15 cellular contexts compared by ENCODE assay signal in the genomic region with DNA sequence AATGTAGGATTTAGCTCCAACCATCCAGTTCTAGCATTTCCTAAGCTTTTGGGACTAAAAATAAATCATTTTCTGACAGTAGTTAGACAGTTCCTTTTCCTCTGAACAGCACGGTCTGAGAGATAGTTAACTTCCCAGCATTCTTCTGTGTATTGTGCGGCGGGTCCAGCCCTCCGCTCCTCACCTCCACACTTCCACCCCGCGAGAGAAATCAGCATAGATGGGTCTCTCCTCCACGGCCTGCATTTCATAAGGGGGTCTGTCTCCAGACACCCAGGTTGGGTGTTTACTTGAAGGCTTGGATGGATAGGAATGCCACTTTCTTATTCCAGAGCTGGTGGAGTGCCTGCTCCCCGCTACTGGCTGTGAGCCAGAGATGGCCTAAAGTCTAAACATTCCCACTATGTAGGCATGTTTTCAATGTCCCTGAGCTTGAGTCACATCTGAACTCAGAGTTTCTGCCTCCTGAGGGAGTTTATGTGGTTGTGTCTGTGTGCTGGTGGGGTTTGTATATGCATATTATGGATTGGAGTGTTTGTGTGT. TPM values are rescaled to one million over a fixed set of nuclear protein-coding genes. Genes with fewer than 3 reads are reported as not detected.
A peak's percentile ranks its signal among the peaks of the same experiment; 100 is the strongest.
DNase-seq lines count a peak whose midpoint lies in the region; ATAC-seq, FAIRE-seq and TF ChIP-seq lines count a peak whose summit lies in the region.
"Had no signal": no experiment of that assay in that cellular context is flagged by ENCODE, and none has a peak within 500 bp of the region (broad histone marks: within the 10 kb centered on the region; RNA-seq: fewer than 3 reads in every experiment).

No MANE protein-coding gene starts in this region.

- H2AFZ ChIP-seq in HepG2 (ENCODE audit: low read length), result peak overlapping the region; percentile 61

- H3K79me2 ChIP-seq in HepG2 (ENCODE audit: insufficient read depth, low read length), result no peaks in the 10 kb centered on the region

- H3K27ac ChIP-seq in HepG2 (ENCODE audit: extremely low read length, insufficient read depth, low read length), result no peak overlapping the region
- H3K27ac ChIP-seq in caudate nucleus (ENCODE audit: low read depth, low read length), result no peak overlapping the region
- H3K27ac ChIP-seq: A549, psoas muscle, testis, VCaP had no signal

- intact Hi-C loops in Right ventricle myocardium superior (cut with DNase I) (no loop called here), cardiac septum (cut with DNase I) (no loop called here), HepG2 (cut with micrococcal nuclease; ENCODE audit: unreplicated experiment) (no loop called here)

- no peaks in the 10 kb centered on the region for H3K9me3 ChIP-seq in HepG2 (ENCODE audit: low read length)
- H3K9me3 ChIP-seq: A549, psoas muscle, testis had no signal

- CTCF ChIA-PET in HepG2 (lab: Yijun Ruan, JAX; ENCODE audit: low intra/inter-chr PET ratio, low total read pairs), result no interaction called here

- H3K4me3 ChIP-seq in epithelial cell of esophagus (ENCODE audit: low read length), result no peak overlapping the region
- peak overlapping the region; percentile 35 to 60 (median 48); a peak in 4 of 6 replicates for H3K4me3 ChIP-seq in HepG2 (replicated peaks in 1 of 3; ENCODE audit: insufficient read depth in 1 of 3, low read depth in 2 of 3, low read length in 3 of 3)
- H3K4me3 ChIP-seq: A549, psoas muscle, testis had no signal

- POLR2A ChIA-PET in HepG2 (lab: Yijun Ruan, JAX), result interaction anchor here (1.2 to 2.0 kb wide), 2 partner anchors 9 to 37 kb away, joined by 5 to 16 read pairs; no protein-coding TSS in a partner anchor

- peaks cover 0 to 2% of the 10 kb centered on the region in 2 experiments; a peak in 1 of 5 replicates for H3K27me3 ChIP-seq in HepG2 (ENCODE audit: control insufficient read depth in 1 of 2, insufficient read depth in 2 of 2, low read length in 2 of 2)
- H3K27me3 ChIP-seq: testis had no signal

- no peaks in the 10 kb centered on the region for H4K20me1 ChIP-seq in HepG2 (ENCODE audit: insufficient read depth, low read length)

- peaks cover 72% of the 10 kb centered on the region for H3K4me1 ChIP-seq in HepG2 (ENCODE audit: insufficient read depth, low read length)
- H3K4me1 ChIP-seq: A549, testis had no signal

- DNase-seq in Right ventricle myocardium superior (no peak), cardiac septum (ENCODE audit: low spot score) (no peak), epithelial cell of esophagus (ENCODE audit: low read depth) (peak; percentile 44), HepG2 (ENCODE audit: low spot score) (peak; percentile 63), caudate nucleus (lab: John Stamatoyannopoulos, UW) (no peak), NCI-H1105 treated with DMSO at 0.1 percent for 48 hours (lab: John Stamatoyannopoulos, UW) (no peak)
- DNase-seq in activated CD4-positive, alpha-beta T cell treated with anti-CD3 and anti-CD28 coated beads, Interleukin-2, amount 50 U/mL, for 4 hours, result no peak
- DNase-seq: activated T-cell treated with anti-CD3 and anti-CD28 coated beads for 4 hours, mesendoderm, NCI-H524, psoas muscle, testis had no signal

- no peak for TF ChIP-seq POLR2A in HepG2 (IDR thresholded peaks at IDR 0.05; ENCODE audit: insufficient read depth in 1 of 2, low read depth in 2 of 2, low read length in 2 of 2)

- TF ChIP-seq CTCF in epithelial cell of esophagus (IDR thresholded peaks at IDR 0.05; ENCODE audit: insufficient read depth, low read depth, low read length, missing control alignments) (no peak), HepG2 (CRISPR knock-in tag; IDR thresholded peaks at IDR 0.05) (no peak)

- peak; percentile 77 for FAIRE-seq in HepG2 (lab: Jason Lieb, UNC)
- FAIRE-seq: A549 had no signal

- no peak for TF ChIP-seq RAD21 in HepG2 (CRISPR knock-in tag; IDR thresholded peaks at IDR 0.05)

- TF ChIP-seq EP300 in HepG2 (IDR thresholded peaks at IDR 0.05; ENCODE audit: low read depth in 2 of 2, low read length in 2 of 2), result no peak
- no peak for TF ChIP-seq EP300 in HepG2 (CRISPR knock-in tag; IDR thresholded peaks at IDR 0.05; ENCODE audit: borderline replicate concordance)

- no TSS peak for BruUV-seq in HepG2 (replicated peaks; lab: Mats Ljungman, UMichigan)

- in situ Hi-C loops in HepG2 (cut with HindIII; ENCODE audit: extremely low pct_ligation_motif_present, low pct_unique_long_range_greater_than_20kb), result no loop called here

- H3K36me3 ChIP-seq in HepG2 (replicated peaks in 1 of 2; ENCODE audit: control insufficient read depth in 1 of 2, insufficient read depth in 2 of 2, low read length in 2 of 2), result no peaks in the 10 kb centered on the region

- H3K4me2 ChIP-seq in HepG2 (ENCODE audit: low read depth, low read length), result peak overlapping the region; percentile 77
- H3K4me2 ChIP-seq: A549 had no signal

- ATAC-seq in Right ventricle myocardium superior (ENCODE audit: poor library complexity), result peak; percentile 58
- ATAC-seq in HepG2, result peak; percentile 80
- ATAC-seq in GM21619 (IDR thresholded peaks at IDR 0.05; ENCODE audit: unreplicated experiment), result no peak
- ATAC-seq: A549 had no signal

- WGBS in HepG2 (ENCODE audit: low lambda C conversion rate), result 6% methylated on average over 7 of the region's 8 CpGs

- peak overlapping the region; percentile 39 for H3K9ac ChIP-seq in HepG2 (ENCODE audit: insufficient read depth, low read depth, low read length)

TF ChIP-seq in HepG2, 621 proteins besides CTCF, POLR2A, EP300 and RAD21 (continues in another document):
- no peak for TF ChIP-seq RARG (CRISPR knock-in tag; IDR thresholded peaks at IDR 0.05; ENCODE audit: low read depth)
- peak; percentile 25; the same call in 1 of the 2 replicates for TF ChIP-seq HNF4A (CRISPR knock-in tag; IDR thresholded peaks at IDR 0.05)
- peak; percentile 64 for TF ChIP-seq KAT8 (CRISPR knock-in tag; IDR thresholded peaks at IDR 0.05)
- TF ChIP-seq PHF8 (CRISPR knock-in tag; IDR thresholded peaks at IDR 0.05), result peak; percentile 20; the same call in 1 of the 2 replicates
- TF ChIP-seq NCOA2 (CRISPR knock-in tag; IDR thresholded peaks at IDR 0.05), result peak; percentile 19; the same call in 1 of the 2 replicates
- TF ChIP-seq ZNF143 (CRISPR knock-in tag; IDR thresholded peaks at IDR 0.05), result peak; percentile 72
- TF ChIP-seq, protein P1, sequence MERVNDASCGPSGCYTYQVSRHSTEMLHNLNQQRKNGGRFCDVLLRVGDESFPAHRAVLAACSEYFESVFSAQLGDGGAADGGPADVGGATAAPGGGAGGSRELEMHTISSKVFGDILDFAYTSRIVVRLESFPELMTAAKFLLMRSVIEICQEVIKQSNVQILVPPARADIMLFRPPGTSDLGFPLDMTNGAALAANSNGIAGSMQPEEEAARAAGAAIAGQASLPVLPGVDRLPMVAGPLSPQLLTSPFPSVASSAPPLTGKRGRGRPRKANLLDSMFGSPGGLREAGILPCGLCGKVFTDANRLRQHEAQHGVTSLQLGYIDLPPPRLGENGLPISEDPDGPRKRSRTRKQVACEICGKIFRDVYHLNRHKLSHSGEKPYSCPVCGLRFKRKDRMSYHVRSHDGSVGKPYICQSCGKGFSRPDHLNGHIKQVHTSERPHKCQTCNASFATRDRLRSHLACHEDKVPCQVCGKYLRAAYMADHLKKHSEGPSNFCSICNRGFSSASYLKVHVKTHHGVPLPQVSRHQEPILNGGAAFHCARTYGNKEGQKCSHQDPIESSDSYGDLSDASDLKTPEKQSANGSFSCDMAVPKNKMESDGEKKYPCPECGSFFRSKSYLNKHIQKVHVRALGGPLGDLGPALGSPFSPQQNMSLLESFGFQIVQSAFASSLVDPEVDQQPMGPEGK (CRISPR knock-in tag; IDR thresholded peaks at IDR 0.05), result no peak
- TF ChIP-seq SOX6 (IDR thresholded peaks at IDR 0.05), result no peak
- TF ChIP-seq SOX6 (CRISPR knock-in tag; IDR thresholded peaks at IDR 0.05), result peak; percentile 20; the same call in 1 of the 2 replicates
- TF ChIP-seq RXRB (CRISPR knock-in tag; IDR thresholded peaks at IDR 0.05; ENCODE audit: borderline replicate concordance), result peak; percentile 30; the same call in 1 of the 2 replicates
- peak; percentile 35; the same call in 1 of the 2 replicates for TF ChIP-seq HMG20A (CRISPR knock-in tag; IDR thresholded peaks at IDR 0.05; ENCODE audit: borderline replicate concordance)
- TF ChIP-seq NR2F6 (IDR thresholded peaks at IDR 0.05), result no peak
- 0 out of 2 replicates have a peak, but pooled peaks have one; percentile 17 for TF ChIP-seq NR2F6 (CRISPR knock-in tag; IDR thresholded peaks at IDR 0.05)
- peak; percentile 30; the same call in 1 of the 2 replicates for TF ChIP-seq ETV5 (CRISPR knock-in tag; IDR thresholded peaks at IDR 0.05; ENCODE audit: borderline replicate concordance)
- TF ChIP-seq ZFY (CRISPR knock-in tag; IDR thresholded peaks at IDR 0.05), result peak; percentile 38; the same call in 1 of the 2 replicates
- no peak for TF ChIP-seq NFIC (IDR thresholded peaks at IDR 0.05; ENCODE audit: low read length)

RNA-seq across cellular contexts. Expression of a gene that starts 38.0 kb away (rescaled TPM):
- total RNA-seq in Right ventricle myocardium superior, result 77.9 TPM
- 68.1 TPM for total RNA-seq in cardiac septum
- 22.0 and 26.5 TPM in 2 replicates for total RNA-seq in HepG2 (2016; rRNA removed; fragmentation: Illumina TruSeq; extraction: Trizol)
- 6.9 and 7.3 TPM in 2 replicates for total RNA-seq in HepG2 (2016; cell fraction: cytosol; rRNA removed; fragmentation: Illumina TruSeq; extraction: Trizol; ENCODE audit: low read depth)
- 21.8 and 25.0 TPM in 2 replicates for total RNA-seq in HepG2 (2016; cell fraction: insoluble cytoplasmic fraction; rRNA removed; fragmentation: Illumina TruSeq; extraction: Trizol)
- 22.7 and 24.3 TPM in 2 replicates for total RNA-seq in HepG2 (2016; cell fraction: membrane; rRNA removed; fragmentation: Illumina TruSeq; extraction: Trizol)
- 15.8 and 16.6 TPM in 2 replicates for total RNA-seq in HepG2 (2016; cell fraction: nucleus; rRNA removed; fragmentation: Illumina TruSeq; extraction: Trizol)
- polyA plus RNA-seq in HepG2 (2011; rRNA removed), result 27.5 and 31.4 TPM in 2 replicates
- 14.2 and 20.6 TPM in 2 replicates for polyA plus RNA-seq in HepG2 (2011; cell fraction: cytosol; rRNA removed)
- polyA plus RNA-seq in HepG2 (2011; cell fraction: nucleus; rRNA removed), result 13.4 and 15.4 TPM in 2 replicates
- 20.6 and 22.6 TPM in 2 replicates for polyA plus RNA-seq in HepG2 (2012)
- 5.8 and 6.4 TPM in 2 replicates for polyA plus RNA-seq in HepG2 (2016; cell fraction: cytosol; fragmentation: Illumina TruSeq; extraction: Trizol; ENCODE audit: low read depth)
- polyA plus RNA-seq in HepG2 (2016; cell fraction: insoluble cytoplasmic fraction; fragmentation: Illumina TruSeq; extraction: Trizol; ENCODE audit: low read depth), result 27.2 and 28.9 TPM in 2 replicates
- 18.6 and 19.6 TPM in 2 replicates for polyA plus RNA-seq in HepG2 (2016; cell fraction: membrane; fragmentation: Illumina TruSeq; extraction: Trizol; ENCODE audit: low read depth)
- polyA plus RNA-seq in HepG2 (2016; cell fraction: nucleus; fragmentation: Illumina TruSeq; extraction: Trizol; ENCODE audit: insufficient read depth, low read depth), result 19.9 and 22.9 TPM in 2 replicates
- 10.8 and 12.7 TPM in 2 replicates for polyA minus RNA-seq in HepG2 (2011; rRNA and poly(A)+ RNA removed; ENCODE audit: low replicate concordance)
- 16.4 and 21.3 TPM in 2 replicates for polyA minus RNA-seq in HepG2 (2011; cell fraction: cytosol; rRNA and poly(A)+ RNA removed)
- polyA minus RNA-seq in HepG2 (2011; cell fraction: nucleus; rRNA and poly(A)+ RNA removed), result 21.4 and 23.7 TPM in 2 replicates

Comparison
In these comparisons a context has a peak if more than half of its experiments do, and no peak if none do; other contexts are left out.
1. DNase-seq: peak in epithelial cell of esophagus (single experiment) and HepG2 (single experiment); none in Right ventricle myocardium superior (single experiment), cardiac septum (single experiment), caudate nucleus (0 of 61), NCI-H1105 treated with DMSO at 0.1 percent for 48 hours (single experiment) and activated CD4-positive, alpha-beta T cell treated with anti-CD3 and anti-CD28 coated beads, Interleukin-2, amount 50 U/mL, for 4 hours (0 of 2).